9 cellular contexts compared by ENCODE assay signal in the genomic region with DNA sequence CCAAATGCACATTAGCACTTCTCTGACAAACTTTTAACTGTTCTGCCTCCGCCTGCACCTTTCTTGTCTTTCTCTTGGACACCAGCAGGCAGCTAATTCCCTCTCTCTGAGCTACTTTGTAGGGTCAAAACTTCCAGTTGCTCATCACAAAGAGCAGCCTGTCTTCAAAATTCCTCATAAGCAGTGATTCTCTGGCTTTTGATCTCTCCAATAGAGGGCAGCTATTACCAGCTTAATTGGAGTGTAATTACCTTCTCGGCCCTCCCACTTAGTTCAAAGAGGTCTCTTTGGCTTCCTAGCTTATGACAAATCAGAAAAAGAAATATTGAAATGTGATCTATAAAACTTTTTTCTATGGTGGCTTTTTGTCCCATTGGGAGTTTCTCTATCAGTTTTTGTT.
A peak's percentile ranks its signal among the peaks of the same experiment; 100 is the strongest.
DNase-seq lines count a peak whose midpoint lies in the region; ATAC-seq and TF ChIP-seq lines count a peak whose summit lies in the region.
"Had no signal": no experiment of that assay in that cellular context is flagged by ENCODE, and none has a peak within 500 bp of the region (broad histone marks: within the 10 kb centered on the region; RNA-seq: fewer than 3 reads in every experiment).

No MANE protein-coding gene starts in this region.

- H3K27me3 Mint-ChIP-seq in stimulated activated naive CD8-positive, alpha-beta T cell treated with anti-CD3 and anti-CD28 coated beads, Interleukin-15, amount 100 ng/mL, for 72 hours = peaks cover 13% of the 10 kb centered on the region

- no peak overlapping the region for H3K4me3 Mint-ChIP-seq in stimulated activated naive CD8-positive, alpha-beta T cell treated with anti-CD3 and anti-CD28 coated beads, Interleukin-15, amount 100 ng/mL, for 72 hours

- no peaks in the 10 kb centered on the region for H3K9me3 Mint-ChIP-seq in stimulated activated naive CD8-positive, alpha-beta T cell treated with anti-CD3 and anti-CD28 coated beads, Interleukin-15, amount 100 ng/mL, for 72 hours

- no peak for DNase-seq in stimulated activated naive CD8-positive, alpha-beta T cell treated with anti-CD3 and anti-CD28 coated beads, Interleukin-15, amount 100 ng/mL, for 72 hours
- no peak for DNase-seq in stimulated activated naive CD8-positive, alpha-beta T cell treated with anti-CD3 and anti-CD28 coated beads, Interleukin-15, Interleukin-2, amounts not matched to agents 100 U/mL and 50 U/mL, for 24 hours
- DNase-seq in germinal center (ENCODE audit: low spot score) = peak; percentile 12
- no peak for DNase-seq in stimulated activated CD4-positive, alpha-beta T cell treated with anti-CD3 and anti-CD28 coated beads, Interleukin-12 subunit alpha, Interleukin-12 subunit beta, amount 100 ng/mL, for 4 hours
- no peak for DNase-seq in activated CD4-positive, alpha-beta T cell treated with anti-CD3 and anti-CD28 coated beads for 4 hours
- DNase-seq in caudate nucleus (lab: John Stamatoyannopoulos, UW) = no peak

- H3K27ac Mint-ChIP-seq in stimulated activated naive CD8-positive, alpha-beta T cell treated with anti-CD3 and anti-CD28 coated beads, Interleukin-15, amount 100 ng/mL, for 72 hours = no peak overlapping the region

- ATAC-seq in stimulated activated naive CD8-positive, alpha-beta T cell treated with anti-CD3 and anti-CD28 coated beads, Interleukin-15, amount 100 ng/mL, for 72 hours = peak; percentile 37
- no peak for ATAC-seq in stimulated activated naive CD8-positive, alpha-beta T cell treated with anti-CD3 and anti-CD28 coated beads, Interleukin-15, Interleukin-2, amounts not matched to agents 100 U/mL and 50 U/mL, for 24 hours
- peak; percentile 56 for ATAC-seq in SK-N-SH treated with all-trans-retinoic acid at 6 μM for 48 hours
- no peak for ATAC-seq in GM18502 (IDR thresholded peaks at IDR 0.05; ENCODE audit: poor library complexity, unreplicated experiment)

- no peak overlapping the region for H3K27ac ChIP-seq in caudate nucleus (ENCODE audit: low read depth, low read length)
- H3K27ac ChIP-seq: SJSA1 had no signal

- peaks cover 30% of the 10 kb centered on the region for H3K4me1 Mint-ChIP-seq in stimulated activated naive CD8-positive, alpha-beta T cell treated with anti-CD3 and anti-CD28 coated beads, Interleukin-15, amount 100 ng/mL, for 72 hours

TF ChIP-seq in SK-N-SH treated with all-trans-retinoic acid at 6 μM for 48 hours, 23 proteins besides CTCF, POLR2A, EP300 and RAD21:
- TF ChIP-seq, protein P1, sequence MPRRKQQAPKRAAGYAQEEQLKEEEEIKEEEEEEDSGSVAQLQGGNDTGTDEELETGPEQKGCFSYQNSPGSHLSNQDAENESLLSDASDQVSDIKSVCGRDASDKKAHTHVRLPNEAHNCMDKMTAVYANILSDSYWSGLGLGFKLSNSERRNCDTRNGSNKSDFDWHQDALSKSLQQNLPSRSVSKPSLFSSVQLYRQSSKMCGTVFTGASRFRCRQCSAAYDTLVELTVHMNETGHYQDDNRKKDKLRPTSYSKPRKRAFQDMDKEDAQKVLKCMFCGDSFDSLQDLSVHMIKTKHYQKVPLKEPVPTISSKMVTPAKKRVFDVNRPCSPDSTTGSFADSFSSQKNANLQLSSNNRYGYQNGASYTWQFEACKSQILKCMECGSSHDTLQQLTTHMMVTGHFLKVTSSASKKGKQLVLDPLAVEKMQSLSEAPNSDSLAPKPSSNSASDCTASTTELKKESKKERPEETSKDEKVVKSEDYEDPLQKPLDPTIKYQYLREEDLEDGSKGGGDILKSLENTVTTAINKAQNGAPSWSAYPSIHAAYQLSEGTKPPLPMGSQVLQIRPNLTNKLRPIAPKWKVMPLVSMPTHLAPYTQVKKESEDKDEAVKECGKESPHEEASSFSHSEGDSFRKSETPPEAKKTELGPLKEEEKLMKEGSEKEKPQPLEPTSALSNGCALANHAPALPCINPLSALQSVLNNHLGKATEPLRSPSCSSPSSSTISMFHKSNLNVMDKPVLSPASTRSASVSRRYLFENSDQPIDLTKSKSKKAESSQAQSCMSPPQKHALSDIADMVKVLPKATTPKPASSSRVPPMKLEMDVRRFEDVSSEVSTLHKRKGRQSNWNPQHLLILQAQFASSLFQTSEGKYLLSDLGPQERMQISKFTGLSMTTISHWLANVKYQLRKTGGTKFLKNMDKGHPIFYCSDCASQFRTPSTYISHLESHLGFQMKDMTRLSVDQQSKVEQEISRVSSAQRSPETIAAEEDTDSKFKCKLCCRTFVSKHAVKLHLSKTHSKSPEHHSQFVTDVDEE (CRISPR knock-in tag; IDR thresholded peaks at IDR 0.05) = no peak
- TF ChIP-seq, protein P2, sequence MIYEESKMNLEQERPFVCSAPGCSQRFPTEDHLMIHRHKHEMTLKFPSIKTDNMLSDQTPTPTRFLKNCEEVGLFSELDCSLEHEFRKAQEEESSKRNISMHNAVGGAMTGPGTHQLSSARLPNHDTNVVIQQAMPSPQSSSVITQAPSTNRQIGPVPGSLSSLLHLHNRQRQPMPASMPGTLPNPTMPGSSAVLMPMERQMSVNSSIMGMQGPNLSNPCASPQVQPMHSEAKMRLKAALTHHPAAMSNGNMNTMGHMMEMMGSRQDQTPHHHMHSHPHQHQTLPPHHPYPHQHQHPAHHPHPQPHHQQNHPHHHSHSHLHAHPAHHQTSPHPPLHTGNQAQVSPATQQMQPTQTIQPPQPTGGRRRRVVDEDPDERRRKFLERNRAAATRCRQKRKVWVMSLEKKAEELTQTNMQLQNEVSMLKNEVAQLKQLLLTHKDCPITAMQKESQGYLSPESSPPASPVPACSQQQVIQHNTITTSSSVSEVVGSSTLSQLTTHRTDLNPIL (CRISPR knock-in tag; IDR thresholded peaks at IDR 0.05; ENCODE audit: low read depth) = no peak
- TF ChIP-seq, protein P3, sequence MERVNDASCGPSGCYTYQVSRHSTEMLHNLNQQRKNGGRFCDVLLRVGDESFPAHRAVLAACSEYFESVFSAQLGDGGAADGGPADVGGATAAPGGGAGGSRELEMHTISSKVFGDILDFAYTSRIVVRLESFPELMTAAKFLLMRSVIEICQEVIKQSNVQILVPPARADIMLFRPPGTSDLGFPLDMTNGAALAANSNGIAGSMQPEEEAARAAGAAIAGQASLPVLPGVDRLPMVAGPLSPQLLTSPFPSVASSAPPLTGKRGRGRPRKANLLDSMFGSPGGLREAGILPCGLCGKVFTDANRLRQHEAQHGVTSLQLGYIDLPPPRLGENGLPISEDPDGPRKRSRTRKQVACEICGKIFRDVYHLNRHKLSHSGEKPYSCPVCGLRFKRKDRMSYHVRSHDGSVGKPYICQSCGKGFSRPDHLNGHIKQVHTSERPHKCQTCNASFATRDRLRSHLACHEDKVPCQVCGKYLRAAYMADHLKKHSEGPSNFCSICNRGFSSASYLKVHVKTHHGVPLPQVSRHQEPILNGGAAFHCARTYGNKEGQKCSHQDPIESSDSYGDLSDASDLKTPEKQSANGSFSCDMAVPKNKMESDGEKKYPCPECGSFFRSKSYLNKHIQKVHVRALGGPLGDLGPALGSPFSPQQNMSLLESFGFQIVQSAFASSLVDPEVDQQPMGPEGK (CRISPR knock-in tag; IDR thresholded peaks at IDR 0.05; ENCODE audit: borderline replicate concordance) = no peak
- no peak for TF ChIP-seq ZNF70 (CRISPR knock-in tag; IDR thresholded peaks at IDR 0.05)
- TF ChIP-seq ZFP30 (CRISPR knock-in tag; IDR thresholded peaks at IDR 0.05) = no peak
- TF ChIP-seq TCF4 (CRISPR knock-in tag; IDR thresholded peaks at IDR 0.05; ENCODE audit: borderline replicate concordance) = no peak
- TF ChIP-seq TOX (CRISPR knock-in tag; IDR thresholded peaks at IDR 0.05; ENCODE audit: borderline replicate concordance) = no peak
- TF ChIP-seq, protein P4, sequence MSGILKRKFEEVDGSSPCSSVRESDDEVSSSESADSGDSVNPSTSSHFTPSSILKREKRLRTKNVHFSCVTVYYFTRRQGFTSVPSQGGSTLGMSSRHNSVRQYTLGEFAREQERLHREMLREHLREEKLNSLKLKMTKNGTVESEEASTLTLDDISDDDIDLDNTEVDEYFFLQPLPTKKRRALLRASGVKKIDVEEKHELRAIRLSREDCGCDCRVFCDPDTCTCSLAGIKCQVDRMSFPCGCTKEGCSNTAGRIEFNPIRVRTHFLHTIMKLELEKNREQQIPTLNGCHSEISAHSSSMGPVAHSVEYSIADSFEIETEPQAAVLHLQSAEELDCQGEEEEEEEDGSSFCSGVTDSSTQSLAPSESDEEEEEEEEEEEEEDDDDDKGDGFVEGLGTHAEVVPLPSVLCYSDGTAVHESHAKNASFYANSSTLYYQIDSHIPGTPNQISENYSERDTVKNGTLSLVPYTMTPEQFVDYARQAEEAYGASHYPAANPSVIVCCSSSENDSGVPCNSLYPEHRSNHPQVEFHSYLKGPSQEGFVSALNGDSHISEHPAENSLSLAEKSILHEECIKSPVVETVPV (CRISPR knock-in tag; IDR thresholded peaks at IDR 0.05) = no peak
- no peak for TF ChIP-seq OSR1 (CRISPR knock-in tag; IDR thresholded peaks at IDR 0.05)
- TF ChIP-seq RARB (CRISPR knock-in tag; IDR thresholded peaks at IDR 0.05) = no peak
- TF ChIP-seq ZNF8 (CRISPR knock-in tag; IDR thresholded peaks at IDR 0.05) = no peak
- TF ChIP-seq ARNTL (CRISPR knock-in tag; IDR thresholded peaks at IDR 0.05; ENCODE audit: borderline replicate concordance, low read depth) = no peak
- TF ChIP-seq, protein P5, sequence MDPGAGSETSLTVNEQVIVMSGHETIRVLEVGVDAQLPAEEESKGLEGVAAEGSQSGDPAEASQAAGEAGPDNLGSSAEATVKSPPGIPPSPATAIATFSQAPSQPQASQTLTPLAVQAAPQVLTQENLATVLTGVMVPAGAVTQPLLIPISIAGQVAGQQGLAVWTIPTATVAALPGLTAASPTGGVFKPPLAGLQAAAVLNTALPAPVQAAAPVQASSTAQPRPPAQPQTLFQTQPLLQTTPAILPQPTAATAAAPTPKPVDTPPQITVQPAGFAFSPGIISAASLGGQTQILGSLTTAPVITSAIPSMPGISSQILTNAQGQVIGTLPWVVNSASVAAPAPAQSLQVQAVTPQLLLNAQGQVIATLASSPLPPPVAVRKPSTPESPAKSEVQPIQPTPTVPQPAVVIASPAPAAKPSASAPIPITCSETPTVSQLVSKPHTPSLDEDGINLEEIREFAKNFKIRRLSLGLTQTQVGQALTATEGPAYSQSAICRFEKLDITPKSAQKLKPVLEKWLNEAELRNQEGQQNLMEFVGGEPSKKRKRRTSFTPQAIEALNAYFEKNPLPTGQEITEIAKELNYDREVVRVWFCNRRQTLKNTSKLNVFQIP (CRISPR knock-in tag; IDR thresholded peaks at IDR 0.05; ENCODE audit: borderline replicate concordance, low read depth) = no peak
- TF ChIP-seq SNAI2 (CRISPR knock-in tag; IDR thresholded peaks at IDR 0.05) = no peak

Comparison
In these comparisons a context has a peak if more than half of its experiments do, and no peak if none do; other contexts are left out.
1. ATAC-seq: peak in stimulated activated naive CD8-positive, alpha-beta T cell treated with anti-CD3 and anti-CD28 coated beads, Interleukin-15, amount 100 ng/mL, for 72 hours (single experiment) and SK-N-SH treated with all-trans-retinoic acid at 6 μM for 48 hours (single experiment); none in stimulated activated naive CD8-positive, alpha-beta T cell treated with anti-CD3 and anti-CD28 coated beads, Interleukin-15, Interleukin-2, amounts not matched to agents 100 U/mL and 50 U/mL, for 24 hours (single experiment) and GM18502 (single experiment).